Comparison of ENCODE assay signal across 12 cellular contexts in genomic region chr12:90020006-90020405, GRCh38.
"Had no signal": no experiment of that assay in that cellular context is flagged by ENCODE, and none has a peak within 500 bp of the region (broad histone marks: within the 10 kb centered on the region; RNA-seq: fewer than 3 reads in every experiment).

No MANE protein-coding gene starts in this region.

- H3K36me3 ChIP-seq: ascending aorta, esophagus squamous epithelium, lower lobe of right lung, sigmoid colon, thyroid gland had no signal

- H3K27ac ChIP-seq: ascending aorta, esophagus squamous epithelium, lower lobe of right lung, sigmoid colon, thyroid gland had no signal

- H3K4me3 ChIP-seq: ascending aorta, esophagus squamous epithelium, lower lobe of right lung, sigmoid colon, thyroid gland had no signal

- H3K27me3 ChIP-seq: ascending aorta, esophagus squamous epithelium, sigmoid colon, thyroid gland had no signal

- DNase-seq: activated CD4-positive, alpha-beta T cell treated with anti-CD3 and anti-CD28 coated beads, Interleukin-2, amount 50 U/mL, for 48 hours; activated gamma-delta T cell; effector CD8-positive, alpha-beta T cell; esophagus squamous epithelium; islet precursor cell; left colon; lower lobe of right lung; posterior cingulate gyrus; sigmoid colon; stimulated activated naive B cell treated with anti-CD40 and anti-IgM and Interleukin-4, amounts not matched to agents 10 μg/mL and 1 μg/mL and 100 μg/mL, for 72 hours; thyroid gland had no signal

- H3K4me1 ChIP-seq: ascending aorta, lower lobe of right lung, thyroid gland had no signal

- H3K9me3 ChIP-seq: ascending aorta, esophagus squamous epithelium, lower lobe of right lung, sigmoid colon, thyroid gland had no signal
